16 cellular contexts compared by ENCODE assay signal in the genomic region with DNA sequence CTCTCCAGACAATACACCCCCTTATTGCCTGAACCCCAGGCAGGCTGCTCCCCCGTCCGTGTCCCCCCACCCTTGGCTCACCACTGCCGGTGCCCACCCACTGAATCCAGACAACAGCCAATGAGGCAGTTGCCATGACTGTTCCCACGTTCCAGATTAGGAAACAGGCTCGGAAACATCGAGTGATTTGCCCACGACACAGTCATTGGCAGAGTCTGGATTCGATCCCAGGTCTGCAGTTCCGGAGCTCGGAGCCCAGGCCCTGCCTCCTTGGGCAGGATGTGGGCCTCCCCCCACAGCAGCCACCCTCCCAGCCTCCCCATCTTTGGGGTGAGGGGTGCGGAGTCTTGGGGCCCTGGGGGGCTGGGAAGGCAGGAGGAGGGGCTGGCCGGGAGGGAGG. TPM values are rescaled to one million over a fixed set of nuclear protein-coding genes. Genes with fewer than 3 reads are reported as not detected.
DNase-seq lines count a peak whose midpoint lies in the region; ATAC-seq and TF ChIP-seq lines count a peak whose summit lies in the region.
"Had no signal": no experiment of that assay in that cellular context is flagged by ENCODE, and none has a peak within 500 bp of the region (broad histone marks: within the 10 kb centered on the region; RNA-seq: fewer than 3 reads in every experiment).

No MANE protein-coding gene starts in this region.

- TF ChIP-seq EP300 in sigmoid colon (IDR thresholded peaks at IDR 0.05): no peak

- ATAC-seq in GM19452 (IDR thresholded peaks at IDR 0.05; ENCODE audit: unreplicated experiment): no peak
- no peak for ATAC-seq in foreskin keratinocyte
- ATAC-seq: naive thymus-derived CD8-positive, alpha-beta T cell had no signal

- H3K36me3 ChIP-seq in ascending aorta: no peaks in the 10 kb centered on the region
- no peaks in the 10 kb centered on the region for H3K36me3 ChIP-seq in sigmoid colon

- H3K27ac ChIP-seq in ascending aorta: peak overlapping the region; percentile 54 to 61
- H3K27ac ChIP-seq in sigmoid colon: peak overlapping the region in 1 of 4 donors; percentile 59
- no peak overlapping the region for H3K27ac ChIP-seq in foreskin keratinocyte

- 53 to 74% methylated on average over 12 of the region's 12 CpGs for WGBS in sigmoid colon, 2 donors
- 17 to 37% methylated on average over 12 of the region's 12 CpGs for WGBS in lower leg skin, 2 donors

- TF ChIP-seq POLR2A in sigmoid colon (IDR thresholded peaks at IDR 0.05): no peak
- TF ChIP-seq POLR2A in lower leg skin (IDR thresholded peaks at IDR 0.05): no peak

- intact Hi-C loops in ascending aorta (cut with DNase I) (no loop called here), head of caudate nucleus (cut with DNase I) (no loop called here), sigmoid colon (cut with DNase I) (no loop called here), lower leg skin (cut with DNase I; ENCODE audit: low total_unique reads) (no loop called here)

- no peak for TF ChIP-seq CTCF in ascending aorta (IDR thresholded peaks at IDR 0.05)
- TF ChIP-seq CTCF in sigmoid colon (IDR thresholded peaks at IDR 0.05): no peak
- TF ChIP-seq CTCF in foreskin keratinocyte (conservative IDR thresholded peaks at IDR 0.05): no peak
- TF ChIP-seq CTCF in lower leg skin (IDR thresholded peaks at IDR 0.05): no peak

- H3K27me3 ChIP-seq in ascending aorta: no peaks in the 10 kb centered on the region
- no peaks in the 10 kb centered on the region for H3K27me3 ChIP-seq in sigmoid colon
- H3K27me3 ChIP-seq in foreskin keratinocyte: no peaks in the 10 kb centered on the region

- H3K4me3 ChIP-seq in ascending aorta: no peak overlapping the region
- H3K4me3 ChIP-seq in sigmoid colon: no peak overlapping the region
- H3K4me3 ChIP-seq in lower leg skin (ENCODE audit: low read depth, poor library complexity, severe bottlenecking): no peak overlapping the region

- peak; percentile 50 for DNase-seq in GM03348 (ENCODE audit: low spot score)
- DNase-seq in ascending aorta (ENCODE audit: low spot score in 2 of 2): no peak
- DNase-seq in head of caudate nucleus: peak in 37 of 42 donors; percentile 37 to 92 (median 65)
- peak; percentile 50 for DNase-seq in sigmoid colon
- no peak for DNase-seq in foreskin keratinocyte
- no peak for DNase-seq in NCI-H2081 (lab: John Stamatoyannopoulos, UW)
- no peak for DNase-seq in lower leg skin (ENCODE audit: low spot score in 2 of 2)
- DNase-seq: activated CD4-positive, alpha-beta memory T cell treated with anti-CD3 and anti-CD28 coated beads for 36 hours; activated T-cell treated with anti-CD3 and anti-CD28 coated beads, Interleukin-2, amount 50 U/mL, for 48 hours; cortex of kidney; GOT3; naive thymus-derived CD8-positive, alpha-beta T cell; NCI-H1694; NCI-H524; retina had no signal

- H3K9me3 ChIP-seq in ascending aorta: no peaks in the 10 kb centered on the region
- H3K9me3 ChIP-seq in sigmoid colon: no peaks in the 10 kb centered on the region

- peaks cover 0 to 13% of the 10 kb centered on the region in 2 donors for H3K4me1 ChIP-seq in ascending aorta
- H3K4me1 ChIP-seq in sigmoid colon: peaks cover 0 to 11% (median 7%) of the 10 kb centered on the region in 4 donors
- peaks cover 41% of the 10 kb centered on the region for H3K4me1 ChIP-seq in foreskin keratinocyte

RNA-seq across cellular contexts. Expression of gene CLSTN1, which starts 20.3 kb away (rescaled TPM):
- total RNA-seq in ascending aorta: 84.6 TPM
- total RNA-seq in sigmoid colon: 10 to 100 TPM; 33.9 to 71.2 (median 36.4) TPM
- polyA plus RNA-seq in sigmoid colon: 100 to 1,000 TPM in 1 of 3 donors, 10 to 100 TPM in 2; 21.0 to 105 (median 28.9) TPM
- total RNA-seq in foreskin keratinocyte: 287 and 346 TPM in 2 replicates
- polyA plus RNA-seq in foreskin keratinocyte: 237 and 287 TPM in 2 replicates
- 100 to 1,000 TPM; 116 to 174 (median 150) TPM for total RNA-seq in lower leg skin

Comparison
In these comparisons a context has a peak if more than half of its experiments do, and no peak if none do; other contexts are left out.
1. DNase-seq: peak in GM03348 (single experiment), head of caudate nucleus (37 of 42) and sigmoid colon (single experiment); none in ascending aorta (0 of 2), foreskin keratinocyte (0 of 2), NCI-H2081 (0 of 2) and lower leg skin (0 of 2).